ENCODE assay signal across 8 cellular contexts in genomic region chr12:56128669-56129209, GRCh38. TPM values are rescaled to one million over a fixed set of nuclear protein-coding genes. Genes with fewer than 3 reads are reported as not detected.
A peak's percentile ranks its signal among the peaks of the same experiment; 100 is the strongest.
DNase-seq lines count a peak whose midpoint lies in the region; FAIRE-seq and TF ChIP-seq lines count a peak whose summit lies in the region.

No MANE protein-coding gene starts in this region.

- TF ChIP-seq POLR2A in GM12892 (IDR thresholded peaks at IDR 0.05; ENCODE audit: low read depth, low read length): no peak

- H3K9me3 ChIP-seq in mononuclear cell (ENCODE audit: low read depth, low read length): no peaks in the 10 kb centered on the region

- H3K4me3 ChIP-seq in mononuclear cell (ENCODE audit: low read length): peak overlapping the region; percentile 79

- no peak for FAIRE-seq in GM12892 (lab: Jason Lieb, UNC)

- peak; percentile 38 for DNase-seq in activated CD4-positive, alpha-beta T cell treated with anti-CD3 and anti-CD28 coated beads for 48 hours
- no peak for DNase-seq in activated CD4-positive, alpha-beta T cell treated with anti-CD3 and anti-CD28 coated beads for 1 hour
- peak; percentile 20 for DNase-seq in RPMI7951 (ENCODE audit: low read depth)
- peak; percentile 72 for DNase-seq in ecto neural progenitor cell (ENCODE audit: low spot score)
- no peak for DNase-seq in GM12892 (ENCODE audit: insufficient read length)
- DNase-seq in RKO (ENCODE audit: low spot score): no peak
- DNase-seq in HK-2 (ENCODE audit: unreplicated experiment): no peak

- no peaks in the 10 kb centered on the region for H3K27me3 ChIP-seq in mononuclear cell (ENCODE audit: insufficient read depth, low read length)

- H3K4me1 ChIP-seq in mononuclear cell (ENCODE audit: insufficient read depth, low read length): peaks cover 66% of the 10 kb centered on the region

RNA-seq across cellular contexts. Expression of gene ESYT1, which starts 0.7 kb away (rescaled TPM):
- total RNA-seq in RPMI7951 (2014; rRNA removed; shearing (Covaris generic)): 179 and 193 TPM in 2 replicates
- total RNA-seq in mononuclear cell: 62.1 TPM
- polyA plus RNA-seq in GM12892 (2012; ENCODE audit: missing spikeins): 54.4 TPM

RNA-seq across cellular contexts. Expression of gene ZC3H10, which starts 10.7 kb away (rescaled TPM):
- total RNA-seq in RPMI7951 (2014; rRNA removed; shearing (Covaris generic)): 3.1 and 3.3 TPM in 2 replicates
- total RNA-seq in mononuclear cell: 8.6 TPM
- polyA plus RNA-seq in GM12892 (2012; ENCODE audit: missing spikeins): 2.7 TPM

RNA-seq across cellular contexts. Expression of gene RPL41, which starts 12.3 kb away (rescaled TPM):
- total RNA-seq in RPMI7951 (2014; rRNA removed; shearing (Covaris generic)): 2,792 and 3,380 TPM in 2 replicates
- 5,493 TPM for total RNA-seq in mononuclear cell
- polyA plus RNA-seq in GM12892 (2012; ENCODE audit: missing spikeins): 8,175 TPM

RNA-seq across cellular contexts. Expression of gene MYL6B, which starts 23.6 kb away (rescaled TPM):
- 62.7 and 64.5 TPM in 2 replicates for total RNA-seq in RPMI7951 (2014; rRNA removed; shearing (Covaris generic))
- 2.1 TPM for total RNA-seq in mononuclear cell
- polyA plus RNA-seq in GM12892 (2012; ENCODE audit: missing spikeins): 105 TPM

RNA-seq across cellular contexts. Expression of gene PA2G4, which starts 24.4 kb away (rescaled TPM):
- 184 and 190 TPM in 2 replicates for total RNA-seq in RPMI7951 (2014; rRNA removed; shearing (Covaris generic))
- total RNA-seq in mononuclear cell: 103 TPM
- polyA plus RNA-seq in GM12892 (2012; ENCODE audit: missing spikeins): 276 TPM

Comparison
In these comparisons a context has a peak if more than half of its experiments do, and no peak if none do; other contexts are left out.
1. DNase-seq: peak in activated CD4-positive, alpha-beta T cell treated with anti-CD3 and anti-CD28 coated beads for 48 hours (single experiment), RPMI7951 (single experiment) and ecto neural progenitor cell (single experiment); none in activated CD4-positive, alpha-beta T cell treated with anti-CD3 and anti-CD28 coated beads for 1 hour (single experiment), GM12892 (single experiment), RKO (single experiment) and HK-2 (single experiment).